Comparison of ENCODE assay signal across 15 cellular contexts in genomic region chr15:73388256-73388781, GRCh38. TPM values are rescaled to one million over a fixed set of nuclear protein-coding genes. Genes with fewer than 3 reads are reported as not detected.
A peak's percentile ranks its signal among the peaks of the same experiment; 100 is the strongest.
DNase-seq lines count a peak whose midpoint lies in the region; ATAC-seq, FAIRE-seq and TF ChIP-seq lines count a peak whose summit lies in the region.
"Had no signal": no experiment of that assay in that cellular context is flagged by ENCODE, and none has a peak within 500 bp of the region (broad histone marks: within the 10 kb centered on the region; RNA-seq: fewer than 3 reads in every experiment).

No MANE protein-coding gene starts in this region.

- no peaks in the 10 kb centered on the region for H3K27me3 ChIP-seq in HUES64 (ENCODE audit: insufficient read depth, low read length)

- ATAC-seq in GM21447 (IDR thresholded peaks at IDR 0.05; ENCODE audit: unreplicated experiment) (no peak), GM18870 (IDR thresholded peaks at IDR 0.05; ENCODE audit: unreplicated experiment) (no peak)
- ATAC-seq: GM12878 had no signal

- no peak for TF ChIP-seq CTCF in AG09309 (IDR thresholded peaks at IDR 0.05; ENCODE audit: control insufficient read depth, insufficient read depth, low read depth, low read length, missing control alignments)
- no peak for TF ChIP-seq CTCF in cardiac fibroblast (IDR thresholded peaks at IDR 0.05; ENCODE audit: low read depth, low read length)

- WGBS in HUES64, result 54% methylated on average over 7 of the region's 7 CpGs

- H3K36me3 ChIP-seq in HUES64 (ENCODE audit: insufficient read depth, low read length), result no peaks in the 10 kb centered on the region

- no peak overlapping the region for H3K4me3 ChIP-seq in AG09309 (ENCODE audit: control insufficient read depth, low read depth, low read length)
- no peak overlapping the region for H3K4me3 ChIP-seq in HUES64 (ENCODE audit: low read length)
- H3K4me3 ChIP-seq in cardiac fibroblast (replicated peaks in 1 of 2; ENCODE audit: low read depth in 2 of 2, low read length in 2 of 2), result no peak overlapping the region
- H3K4me3 ChIP-seq: GM12878 had no signal

- intact Hi-C loops in head of caudate nucleus (cut with DNase I), result no loop called here

- H3K9me3 ChIP-seq in HUES64 (ENCODE audit: insufficient read depth, low read depth, low read length), result no peaks in the 10 kb centered on the region

- peak; percentile 38 for FAIRE-seq in islet of Langerhans (lab: Jason Lieb, UNC)
- FAIRE-seq: GM12878 had no signal

- peaks cover 32% of the 10 kb centered on the region for H3K4me1 ChIP-seq in HUES64 (ENCODE audit: insufficient read depth, low read length)

- H3K27ac ChIP-seq in HUES64 (ENCODE audit: low read depth, low read length), result peak overlapping the region; percentile 76; the same call in 1 of the 2 replicates

- H3K9ac ChIP-seq in HUES64 (ENCODE audit: low read depth, low read length), result no peak overlapping the region

- DNase-seq in AG09309 (ENCODE audit: low read depth) (peak; percentile 21), cardiac fibroblast (ENCODE audit: low read depth in 2 of 2) (peak; percentile 77 to 79), head of caudate nucleus (no peak), NCI-H187 (lab: John Stamatoyannopoulos, UW) (no peak)
- DNase-seq: activated CD4-positive, alpha-beta T cell treated with anti-CD3 and anti-CD28 coated beads, Interleukin-2, amount 10 ng/mL, durations not matched to agents 24 days and 14 days; activated naive CD8-positive, alpha-beta T cell treated with anti-CD3 and anti-CD28 coated beads, Interleukin-2, amount 10 ng/mL, durations not matched to agents 7 days and 5 days; CD4-positive, alpha-beta T cell; NCI-H1105; stimulated activated naive CD4-positive, alpha-beta T cell had no signal

RNA-seq across cellular contexts. Expression of gene HCN4, which starts 19.6 kb away (rescaled TPM):
- 5.4 TPM for polyA plus RNA-seq in HUES64 (2013, experiment 1 of 2)
- 4.4 TPM for polyA plus RNA-seq in HUES64 (2013, experiment 2 of 2)
- polyA plus RNA-seq: esophagus had no signal

RNA-seq across cellular contexts. Expression of gene REC114, which starts 54.6 kb away (rescaled TPM):
- not detected for polyA plus RNA-seq in HUES64 (2013, experiment 1 of 2)
- not detected for polyA plus RNA-seq in HUES64 (2013, experiment 2 of 2)
- polyA plus RNA-seq: esophagus, GM12878 had no signal

Comparison
In these comparisons a context has a peak if more than half of its experiments do, and no peak if none do; other contexts are left out.
1. DNase-seq: peak in AG09309 (single experiment) and cardiac fibroblast (2 of 2); none in head of caudate nucleus (0 of 42) and NCI-H187 (0 of 2).